In genomic region chr2:130137118-130137517, GRCh38 we compare ENCODE assay signal across 8 cellular contexts. TPM values are rescaled to one million over a fixed set of nuclear protein-coding genes. Genes with fewer than 3 reads are reported as not detected.
"Had no signal": no experiment of that assay in that cellular context is flagged by ENCODE, and none has a peak within 500 bp of the region (broad histone marks: within the 10 kb centered on the region; RNA-seq: fewer than 3 reads in every experiment).

No MANE protein-coding gene starts in this region.

RNA-seq across cellular contexts. Expression of gene CCDC74B, which starts 7.8 kb away (rescaled TPM):
- total RNA-seq: MCF 10A had no signal

RNA-seq across cellular contexts. Expression of gene POTEF, which starts 8.1 kb away (rescaled TPM):
- total RNA-seq: LHCN-M2, MCF 10A, NCI-H460, OCI-LY7, PC-9, Right ventricle myocardium inferior, RPMI7951, SK-MEL-5 had no signal
